ENCODE assay signal across 2 cellular contexts in genomic region chr19:31347356-31347755, GRCh38.
TF ChIP-seq lines count a peak whose summit lies in the region.

No MANE protein-coding gene starts in this region.

TF ChIP-seq in SK-N-SH, 30 proteins besides CTCF, POLR2A, EP300 and RAD21 (continued from another document):
- TF ChIP-seq FOXJ3 (CRISPR knock-in tag; IDR thresholded peaks at IDR 0.05) (no peak), TEAD4 (IDR thresholded peaks at IDR 0.05; ENCODE audit: borderline replicate concordance, insufficient read depth) (no peak), GABPA (IDR thresholded peaks at IDR 0.05; ENCODE audit: low read depth) (no peak), RXRA (IDR thresholded peaks at IDR 0.05; ENCODE audit: borderline replicate concordance, low read depth) (no peak), NFIC (IDR thresholded peaks at IDR 0.05; ENCODE audit: borderline replicate concordance) (no peak), FOSL2 (IDR thresholded peaks at IDR 0.05; ENCODE audit: borderline replicate concordance, low read depth) (no peak), REST (IDR thresholded peaks at IDR 0.05; ENCODE audit: low read depth, low read length) (no peak), MEF2A (IDR thresholded peaks at IDR 0.05; ENCODE audit: borderline replicate concordance, low read depth) (no peak), TAF1 (IDR thresholded peaks at IDR 0.05; ENCODE audit: borderline replicate concordance, low read depth, low read length) (no peak), MAX (IDR thresholded peaks at IDR 0.05; ENCODE audit: low read depth) (no peak), GATA2 (CRISPR knock-in tag; IDR thresholded peaks at IDR 0.05) (no peak), RCOR1 (IDR thresholded peaks at IDR 0.05; ENCODE audit: low read length) (no peak), POLR2AphosphoS5 (IDR thresholded peaks at IDR 0.05; ENCODE audit: low read depth, low read length) (no peak), SIN3A (IDR thresholded peaks at IDR 0.05; ENCODE audit: borderline replicate concordance, low read depth, low read length) (no peak)

TF ChIP-seq in SK-N-SH treated with all-trans-retinoic acid at 6 μM for 48 hours, 23 proteins besides CTCF, POLR2A, EP300 and RAD21 (continued from another document):
- TF ChIP-seq TSHZ2 (CRISPR knock-in tag; IDR thresholded peaks at IDR 0.05): no peak
- no peak for TF ChIP-seq ZFP30 (CRISPR knock-in tag; IDR thresholded peaks at IDR 0.05)
- TF ChIP-seq GLIS3 (CRISPR knock-in tag; IDR thresholded peaks at IDR 0.05): no peak
- no peak for TF ChIP-seq ZNF565 (CRISPR knock-in tag; conservative IDR thresholded peaks at IDR 0.05; ENCODE audit: low read depth)
- no peak for TF ChIP-seq SNAI2 (CRISPR knock-in tag; IDR thresholded peaks at IDR 0.05)
- TF ChIP-seq CREB5 (CRISPR knock-in tag; IDR thresholded peaks at IDR 0.05; ENCODE audit: low read depth): no peak
- TF ChIP-seq ZC3H10 (CRISPR knock-in tag; IDR thresholded peaks at IDR 0.05): no peak
- no peak for TF ChIP-seq TCF4 (CRISPR knock-in tag; IDR thresholded peaks at IDR 0.05; ENCODE audit: borderline replicate concordance)
